1 cellular context compared by ENCODE assay signal in genomic region chr2:220104871-220105351, GRCh38.
TF ChIP-seq lines count a peak whose summit lies in the region.

No MANE protein-coding gene starts in this region.

TF ChIP-seq in HepG2, 621 proteins besides CTCF, POLR2A, EP300 and RAD21 (continued from another document):
- no peak for TF ChIP-seq ZNF784 (CRISPR knock-in tag; IDR thresholded peaks at IDR 0.05; ENCODE audit: borderline replicate concordance)
- no peak for TF ChIP-seq ELK4 (CRISPR knock-in tag; IDR thresholded peaks at IDR 0.05; ENCODE audit: borderline replicate concordance)
